8 cellular contexts compared by ENCODE assay signal in the genomic region with DNA sequence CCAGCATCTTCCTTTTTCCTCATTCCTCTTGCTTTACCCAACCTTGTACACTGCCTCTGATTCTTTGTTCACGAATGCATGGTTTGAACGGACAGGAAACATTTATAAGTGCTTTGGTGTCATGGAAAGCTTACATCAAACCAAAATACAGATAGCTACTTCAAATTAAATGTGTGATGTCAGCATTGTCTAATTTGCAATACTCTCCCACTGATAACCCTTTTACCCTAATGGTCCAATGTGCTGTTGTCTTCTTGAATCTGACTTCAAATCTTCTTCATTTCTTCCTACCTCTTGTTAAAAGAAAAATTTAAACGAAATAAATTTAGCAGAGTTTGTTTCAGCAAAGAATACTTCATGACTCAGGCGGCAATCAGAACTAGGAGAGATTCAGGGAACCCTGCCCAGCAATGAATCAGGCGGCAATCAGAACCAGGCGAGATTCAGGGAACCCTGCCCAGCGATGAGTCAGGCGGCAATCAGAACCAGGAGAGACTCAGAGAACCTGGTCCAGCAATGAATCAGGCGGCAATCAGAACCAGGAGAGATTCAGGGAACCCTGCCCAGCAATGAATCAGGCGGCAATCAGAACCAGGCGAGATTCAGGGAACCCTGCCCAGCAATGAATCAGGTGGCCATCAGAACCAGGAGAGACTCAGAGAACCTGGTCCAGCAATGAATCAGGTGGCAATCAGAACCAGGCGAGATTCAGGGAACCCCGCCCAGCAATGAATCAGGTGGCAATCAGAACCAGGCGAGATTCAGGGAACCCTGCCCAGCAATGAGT.
DNase-seq lines count a peak whose midpoint lies in the region; ATAC-seq and TF ChIP-seq lines count a peak whose summit lies in the region.
"Not testable (repeated sequence)": the region's sequence is repeated elsewhere in the genome, so short reads cannot be mapped to it uniquely, and the experiment has no call there.

No MANE protein-coding gene starts in this region.

- H3K4me1 ChIP-seq in foreskin keratinocyte; thoracic aorta (ENCODE audit: control insufficient read depth in 1 of 2, low read depth in 2 of 2): not testable (repeated sequence)

- H3K27ac ChIP-seq in angular gyrus (ENCODE audit: low read depth, low read length) (peak overlapping the region; percentile 80), thoracic aorta (peak overlapping the region in 1 of 2 donors; percentile 32)
- H3K27ac ChIP-seq in foreskin keratinocyte = not testable (repeated sequence)

- H3K27me3 ChIP-seq in foreskin keratinocyte; thoracic aorta (replicated peaks; ENCODE audit: insufficient read depth): not testable (repeated sequence)

- H3K4me3 ChIP-seq in epithelial cell of esophagus (ENCODE audit: low read length); thoracic aorta: not testable (repeated sequence)

- ATAC-seq in foreskin keratinocyte; thoracic aorta (ENCODE audit: insufficient number of reproducible peaks, low FRiP score, low read depth): not testable (repeated sequence)

- intact Hi-C loops in posterior cingulate gyrus (cut with DNase I) = not testable (repeated sequence)

- DNase-seq in AG08395 (ENCODE audit: low spot score) (peak; percentile 4), GM04504 (ENCODE audit: low read depth) (peak; percentile 14), NCI-H226 (peak; percentile 50), epithelial cell of esophagus (ENCODE audit: low read depth) (peak; percentile 81), foreskin keratinocyte (peak; percentile 2 to 42), posterior cingulate gyrus (peak in 9 of 10 donors; percentile 19 to 93 (median 73)), thoracic aorta (ENCODE audit: low spot score) (peak; percentile 6)

- TF ChIP-seq CTCF in epithelial cell of esophagus (IDR thresholded peaks at IDR 0.05; ENCODE audit: insufficient read depth, low read depth, low read length, missing control alignments); foreskin keratinocyte (conservative IDR thresholded peaks at IDR 0.05); thoracic aorta (IDR thresholded peaks at IDR 0.05): not testable (repeated sequence)

- H3K9me3 ChIP-seq in thoracic aorta = not testable (repeated sequence)

- H3K36me3 ChIP-seq in thoracic aorta = not testable (repeated sequence)

Comparison
In these comparisons a context has a peak if more than half of its experiments do, and no peak if none do; other contexts are left out.
1. DNase-seq: peak in every context shown above with its lines; median percentile 81 in epithelial cell of esophagus; 73 in posterior cingulate gyrus; 50 in NCI-H226; 22 in foreskin keratinocyte; 14 in GM04504; 6 in thoracic aorta; 4 in AG08395.